Comparison of ENCODE assay signal across 9 cellular contexts in genomic region chr22:46075764-46076531, GRCh38.
DNase-seq lines count a peak whose midpoint lies in the region; ATAC-seq and TF ChIP-seq lines count a peak whose summit lies in the region.
"Had no signal": no experiment of that assay in that cellular context is flagged by ENCODE, and none has a peak within 500 bp of the region (broad histone marks: within the 10 kb centered on the region; RNA-seq: fewer than 3 reads in every experiment).

No MANE protein-coding gene starts in this region.

- H3K36me3 ChIP-seq in neural progenitor cell: no peaks in the 10 kb centered on the region

- no peaks in the 10 kb centered on the region for H3K27me3 ChIP-seq in AG04450 (ENCODE audit: control insufficient read depth, insufficient read depth, low read length)
- H3K27me3 ChIP-seq in neural progenitor cell: peaks cover 72% of the 10 kb centered on the region

- peaks cover 18% of the 10 kb centered on the region for H4K20me1 ChIP-seq in neural progenitor cell (ENCODE audit: low read depth)

- DNase-seq in AG04450 (ENCODE audit: low read depth, low spot score) (no peak), RWPE1 (ENCODE audit: low spot score) (no peak), fibroblast of mammary gland (ENCODE audit: low read depth) (no peak), neural progenitor cell (ENCODE audit: low spot score) (no peak), MV-4-11 (lab: John Stamatoyannopoulos, UW) (no peak), HuH-7 (ENCODE audit: low spot score) (no peak), COLO829 (ENCODE audit: low spot score) (no peak)
- DNase-seq: activated T-cell treated with anti-CD3 and anti-CD28 coated beads, Interleukin-2, amount 50 U/mL, for 1 hour had no signal

- peak overlapping the region; percentile 20 for H3K4me3 Mint-ChIP-seq in neural progenitor cell

- H3K4me3 ChIP-seq in AG04450 (ENCODE audit: low read depth, low read length) (peak overlapping the region; percentile 86), fibroblast of mammary gland (ENCODE audit: control insufficient read depth, low read depth, low read length) (peak overlapping the region; percentile 94), neural progenitor cell (no peak overlapping the region)

- H3K4me1 ChIP-seq in neural progenitor cell: no peaks in the 10 kb centered on the region

- no peaks in the 10 kb centered on the region for H3K79me2 ChIP-seq in neural progenitor cell (ENCODE audit: low read depth)

- H3K9me3 ChIP-seq in AG04450 (ENCODE audit: control insufficient read depth, insufficient read depth, low read length) (no peaks in the 10 kb centered on the region; the same call in 1 of the 2 replicates), neural progenitor cell (ENCODE audit: low read depth) (no peaks in the 10 kb centered on the region)

- H3K36me3 Mint-ChIP-seq in neural progenitor cell: no peaks in the 10 kb centered on the region

- no peak overlapping the region for H3K9ac ChIP-seq in neural progenitor cell

- H3K27ac ChIP-seq in AG04450 (ENCODE audit: low read depth, low read length) (peak overlapping the region; percentile 75), RWPE1 (peak overlapping the region; percentile 100), neural progenitor cell (no peak overlapping the region)

- peaks cover 13% of the 10 kb centered on the region for H3F3A ChIP-seq in neural progenitor cell (ENCODE audit: low read depth)

- TF ChIP-seq CTCF in AG04450 (IDR thresholded peaks at IDR 0.05; ENCODE audit: low read depth, low read length) (no peak), RWPE1 (conservative IDR thresholded peaks at IDR 0.05; ENCODE audit: low read depth) (no peak), fibroblast of mammary gland (conservative IDR thresholded peaks at IDR 0.05; ENCODE audit: control insufficient read depth, insufficient read depth, low read depth, low read length) (no peak), neural progenitor cell (IDR thresholded peaks at IDR 0.05) (no peak)

- H3K27ac Mint-ChIP-seq in neural progenitor cell: no peak overlapping the region

- H2AFZ ChIP-seq in neural progenitor cell (replicated peaks): no peak overlapping the region

- H3K9me3 Mint-ChIP-seq in neural progenitor cell: no peaks in the 10 kb centered on the region

- POLR2A ChIA-PET in AG04450 (lab: Yijun Ruan, JAX) (interaction anchor here (1.0 kb wide), 1 partner anchor 12 kb away, joined by 3 read pairs; no protein-coding TSS in a partner anchor), RWPE1 (lab: Yijun Ruan, JAX; ENCODE audit: low non-redundant PET) (no interaction called here)

- peaks cover 24% of the 10 kb centered on the region for H3K27me3 Mint-ChIP-seq in neural progenitor cell (ENCODE audit: insufficient read depth, low read depth)

- peaks cover 5% of the 10 kb centered on the region for H3K4me1 Mint-ChIP-seq in neural progenitor cell

- CTCF ChIA-PET in AG04450 (lab: Charles Lee) (interaction anchor here (1.3 kb wide), 1 partner anchor 70 kb away, joined by 8 read pairs; no protein-coding TSS in a partner anchor), RWPE1 (lab: Yijun Ruan, JAX) (interaction anchor here (0.6 kb wide), 1 partner anchor 29 kb away, joined by 3 read pairs; no protein-coding TSS in a partner anchor)

- no peak for ATAC-seq in GM18858 (IDR thresholded peaks at IDR 0.05; ENCODE audit: unreplicated experiment)

- no peak overlapping the region for H3K4me2 ChIP-seq in neural progenitor cell
